Comparison of ENCODE assay signal across 19 cellular contexts in genomic region chr1:48066951-48067350, GRCh38.
DNase-seq lines count a peak whose midpoint lies in the region; ATAC-seq and FAIRE-seq lines count a peak whose summit lies in the region.
"Had no signal": no experiment of that assay in that cellular context is flagged by ENCODE, and none has a peak within 500 bp of the region (broad histone marks: within the 10 kb centered on the region; RNA-seq: fewer than 3 reads in every experiment).

No MANE protein-coding gene starts in this region.

- H3K79me2 ChIP-seq in mesendoderm (ENCODE audit: control insufficient read depth, insufficient read depth, low read length), result no peaks in the 10 kb centered on the region

- H3K4me1 ChIP-seq in mesendoderm (ENCODE audit: control insufficient read depth, low read depth, low read length) (peaks cover 4% of the 10 kb centered on the region), small intestine (ENCODE audit: control insufficient read depth in 2 of 2, insufficient read depth in 1 of 2, low read depth in 1 of 2, low read length in 1 of 2) (peaks cover 0 to 1% of the 10 kb centered on the region in 2 donors)

- H3K36me3 ChIP-seq in mesendoderm (ENCODE audit: control insufficient read depth, insufficient read depth, low read length) (no peaks in the 10 kb centered on the region), small intestine (ENCODE audit: control insufficient read depth in 2 of 2, insufficient read depth in 2 of 2, low read length in 2 of 2) (no peaks in the 10 kb centered on the region)

- H3K4ac ChIP-seq in mesendoderm (ENCODE audit: low read depth, low read length), result peak overlapping the region; percentile 61

- H2BK15ac ChIP-seq in mesendoderm (replicated peaks; ENCODE audit: low read depth), result no peak overlapping the region

- H3K27me3 ChIP-seq in mesendoderm (ENCODE audit: insufficient read depth, low read length, poor library complexity) (no peaks in the 10 kb centered on the region), small intestine (ENCODE audit: control insufficient read depth in 2 of 2, insufficient read depth in 2 of 2, low read length in 2 of 2) (no peaks in the 10 kb centered on the region)

- no peak for ATAC-seq in HG02678 (IDR thresholded peaks at IDR 0.05; ENCODE audit: unreplicated experiment)
- ATAC-seq: HCT116 had no signal

- no peak overlapping the region for H4K5ac ChIP-seq in mesendoderm (ENCODE audit: low read length)

- no peak overlapping the region for H2AK5ac ChIP-seq in mesendoderm (ENCODE audit: low read length)

- H3K56ac ChIP-seq in mesendoderm (ENCODE audit: low read length), result peak overlapping the region; percentile 29

- H3K4me2 ChIP-seq in mesendoderm (ENCODE audit: low read length), result no peak overlapping the region
- H3K4me2 ChIP-seq: PC-9 had no signal

- DNase-seq in RCC 7860 (ENCODE audit: low spot score) (peak; percentile 84), glomerular visceral epithelial cell (ENCODE audit: extremely low spot score) (peak; percentile 80), mesendoderm (no peak), small intestine (peak; percentile 29), NCI-H128 (lab: John Stamatoyannopoulos, UW; ENCODE audit: unreplicated experiment) (no peak), HTR-8/SVneo (ENCODE audit: insufficient read length, low spot score) (no peak)
- DNase-seq: CD8-positive, alpha-beta memory T cell; DMS53; GDM1; NCI-H187; NCI-H446 treated with DMSO at 0.1 percent for 48 hours; PC-9; SIG-M5 had no signal

- H2BK120ac ChIP-seq in mesendoderm (ENCODE audit: low read depth, low read length), result peak overlapping the region; percentile 54

- H3K9me3 ChIP-seq in small intestine (ENCODE audit: control insufficient read depth, low read depth), result no peaks in the 10 kb centered on the region

- no peak overlapping the region for H3K27ac ChIP-seq in mesendoderm (ENCODE audit: low read depth, low read length)
- H3K27ac ChIP-seq in small intestine (ENCODE audit: low read depth in 1 of 2, low read length in 1 of 2), result no peak overlapping the region
- H3K27ac ChIP-seq: C4-2B, PC-9 had no signal

- WGBS in mesendoderm (ENCODE audit: extremely low coverage, insufficient coverage, low lambda C conversion rate), result no CpG with 5 or more reads among the region's 5 CpGs
- WGBS in small intestine, 3 donors, result 18 to 42% (median 34%) methylated on average over 5 of the region's 5 CpGs

- H3K9ac ChIP-seq in mesendoderm (ENCODE audit: low read length), result no peak overlapping the region

- no peak overlapping the region for H3K23ac ChIP-seq in mesendoderm (ENCODE audit: low read length)

- peak overlapping the region; percentile 69 for H3K18ac ChIP-seq in mesendoderm (ENCODE audit: low read length)

- no peak overlapping the region for H2BK5ac ChIP-seq in mesendoderm (ENCODE audit: low read length)

- H3K79me1 ChIP-seq in mesendoderm (ENCODE audit: low read length), result no peaks in the 10 kb centered on the region

- no peak overlapping the region for H4K8ac ChIP-seq in mesendoderm (ENCODE audit: low read depth, low read length)

- H3K4me3 ChIP-seq in mesendoderm (ENCODE audit: low read length) (no peak overlapping the region), small intestine (ENCODE audit: low read depth in 1 of 2, low read length in 2 of 2) (no peak overlapping the region)
- H3K4me3 ChIP-seq: PC-9 had no signal

- peak; percentile 93 for FAIRE-seq in RCC 7860 (lab: Jason Lieb, UNC)
- no peak for FAIRE-seq in small intestine (lab: Jason Lieb, UNC)
- FAIRE-seq in HTR-8/SVneo (lab: Jason Lieb, UNC), result no peak
- FAIRE-seq: D721Med, GM18507, H1 had no signal

Comparison
In these comparisons a context has a peak if more than half of its experiments do, and no peak if none do; other contexts are left out.
1. DNase-seq: peak in RCC 7860 (single experiment), glomerular visceral epithelial cell (single experiment) and small intestine (single experiment); none in mesendoderm (single experiment), NCI-H128 (single experiment) and HTR-8/SVneo (single experiment).